ENCODE assay signal across 21 cellular contexts in genomic region chr13:99553033-99553432, GRCh38.
"Had no signal": no experiment of that assay in that cellular context is flagged by ENCODE, and none has a peak within 500 bp of the region (broad histone marks: within the 10 kb centered on the region; RNA-seq: fewer than 3 reads in every experiment).

No MANE protein-coding gene starts in this region.

- H3K9ac ChIP-seq: parathyroid adenoma had no signal

- H3K9me3 ChIP-seq: ascending aorta, esophagus muscularis mucosa, gastrocnemius medialis, heart left ventricle, right lobe of liver, testis, vagina had no signal

- H3K9me3 Mint-ChIP-seq: activated CD4-positive, alpha-beta memory T cell treated with anti-CD3 and anti-CD28 coated beads for 36 hours; activated naive CD4-positive, alpha-beta T cell treated with anti-CD3 and anti-CD28 coated beads, Interleukin-2, amount 10 ng/mL, durations not matched to agents 7 days and 5 days; memory B cell; stimulated activated effector memory CD8-positive, alpha-beta T cell treated with anti-CD3 and anti-CD28 coated beads, Interleukin-12 subunit alpha, Interleukin-12 subunit beta, amount 100 ng/mL, for 72 hours; type B pancreatic cell had no signal

- H3K4me1 ChIP-seq: ascending aorta, gastrocnemius medialis, parathyroid adenoma, vagina had no signal

- H3K4me3 Mint-ChIP-seq: activated CD4-positive, alpha-beta memory T cell treated with anti-CD3 and anti-CD28 coated beads for 36 hours; activated naive CD4-positive, alpha-beta T cell treated with anti-CD3 and anti-CD28 coated beads, Interleukin-2, amount 10 ng/mL, durations not matched to agents 7 days and 5 days; memory B cell; stimulated activated effector memory CD8-positive, alpha-beta T cell treated with anti-CD3 and anti-CD28 coated beads, Interleukin-12 subunit alpha, Interleukin-12 subunit beta, amount 100 ng/mL, for 72 hours; type B pancreatic cell had no signal

- H3K27me3 Mint-ChIP-seq: activated CD4-positive, alpha-beta memory T cell treated with anti-CD3 and anti-CD28 coated beads for 36 hours; activated naive CD4-positive, alpha-beta T cell treated with anti-CD3 and anti-CD28 coated beads, Interleukin-2, amount 10 ng/mL, durations not matched to agents 7 days and 5 days; memory B cell; type B pancreatic cell had no signal

- H3K79me2 ChIP-seq: parathyroid adenoma had no signal

- DNase-seq: activated CD4-positive, alpha-beta memory T cell treated with anti-CD3 and anti-CD28 coated beads for 36 hours; activated CD4-positive, alpha-beta T cell treated with anti-CD3 and anti-CD28 coated beads for 48 hours; activated effector memory CD4-positive, alpha-beta T cell treated with anti-CD3 and anti-CD28 coated beads, Interleukin-2, amount 50 U/mL, for 16 hours; activated naive CD4-positive, alpha-beta T cell treated with anti-CD3 and anti-CD28 coated beads, Interleukin-2, amount 10 ng/mL, durations not matched to agents 7 days and 5 days; activated T-cell treated with anti-CD3 and anti-CD28 coated beads for 4 hours; central memory CD4-positive, alpha-beta T cell; gastrocnemius medialis; heart left ventricle; left colon; nucleus accumbens; right lobe of liver; stimulated activated CD4-positive, alpha-beta T cell treated with anti-CD3 and anti-CD28 coated beads, Interleukin-1b, Interleukin-23, amount 100 ng/mL, for 48 hours; testis had no signal

- ATAC-seq: gastrocnemius medialis; heart left ventricle; left colon; right lobe of liver; stimulated activated effector memory CD8-positive, alpha-beta T cell treated with anti-CD3 and anti-CD28 coated beads, Interleukin-12 subunit alpha, Interleukin-12 subunit beta, amount 100 ng/mL, for 72 hours had no signal

- H3K27ac ChIP-seq: ascending aorta, esophagus muscularis mucosa, gastrocnemius medialis, heart left ventricle, parathyroid adenoma, right lobe of liver, skin epidermis, testis, vagina had no signal

- H3K27me3 ChIP-seq: ascending aorta, esophagus muscularis mucosa, gastrocnemius medialis, heart left ventricle, right lobe of liver, testis, vagina had no signal

- H2AFZ ChIP-seq: parathyroid adenoma had no signal

- H3K4me3 ChIP-seq: ascending aorta, esophagus muscularis mucosa, gastrocnemius medialis, heart left ventricle, right lobe of liver, skin epidermis, testis, vagina had no signal

- H3K27ac Mint-ChIP-seq: activated CD4-positive, alpha-beta memory T cell treated with anti-CD3 and anti-CD28 coated beads for 36 hours; activated naive CD4-positive, alpha-beta T cell treated with anti-CD3 and anti-CD28 coated beads, Interleukin-2, amount 10 ng/mL, durations not matched to agents 7 days and 5 days; memory B cell; stimulated activated effector memory CD8-positive, alpha-beta T cell treated with anti-CD3 and anti-CD28 coated beads, Interleukin-12 subunit alpha, Interleukin-12 subunit beta, amount 100 ng/mL, for 72 hours; type B pancreatic cell had no signal
